8 cellular contexts compared by ENCODE assay signal in genomic region chr18:22169011-22169888, GRCh38. TPM values are rescaled to one million over a fixed set of nuclear protein-coding genes. Genes with fewer than 3 reads are reported as not detected.
A peak's percentile ranks its signal among the peaks of the same experiment; 100 is the strongest.
DNase-seq lines count a peak whose midpoint lies in the region; ATAC-seq and TF ChIP-seq lines count a peak whose summit lies in the region.

Gene GATA6, plus strand, starts transcription at chr18:22169589. Its CDS starts 1,556 bp downstream, at chr18:22171145.

- WGBS in mammary epithelial cell (ENCODE audit: low coverage, missing lambda C conversion rate) = 7% methylated on average over 9 of the region's 87 CpGs
- WGBS in spleen, 5 donors = 1 to 2% (median 1%) methylated on average over 72 to 87 of the region's 87 CpGs

- H3K4me2 ChIP-seq in KMS-11 = peak within 1 kb of the TSS; percentile 91
- H3K4me2 ChIP-seq in mammary epithelial cell (ENCODE audit: insufficient read depth, low read depth, low read length) = peak within 1 kb of the TSS; percentile 100

- H3K27ac ChIP-seq in KMS-11 (peak within 1 kb of the TSS; percentile 18; the same call in 1 of the 2 replicates), SK-N-MC (no peak within 1 kb of the TSS), mammary epithelial cell (ENCODE audit: insufficient read depth, low read depth, low read length) (peak within 1 kb of the TSS; percentile 63), spleen (peak within 1 kb of the TSS; percentile 77 to 93 (median 90))

- H3K36me3 ChIP-seq in KMS-11 (ENCODE audit: insufficient read depth) (no peaks in the 10 kb centered on the region), SK-N-MC (ENCODE audit: insufficient read depth, low read length) (no peaks in the 10 kb centered on the region), mammary epithelial cell (ENCODE audit: insufficient read depth, low read length) (peaks cover 2% of the 10 kb centered on the region), spleen (peaks cover 0 to 21% (median 0%) of the 10 kb centered on the region in 6 donors)

- H2AFZ ChIP-seq in KMS-11 (ENCODE audit: low read depth) (peak within 1 kb of the TSS; percentile 100), mammary epithelial cell (ENCODE audit: low read depth, low read length) (peak within 1 kb of the TSS; percentile 93)

- no peak for ATAC-seq in HG02981 (IDR thresholded peaks at IDR 0.05; ENCODE audit: unreplicated experiment)

- H3K79me2 ChIP-seq in KMS-11 (ENCODE audit: insufficient read depth, low read depth) (no peaks in the 10 kb centered on the region), mammary epithelial cell (ENCODE audit: insufficient read depth, low read length) (peaks cover 12% of the 10 kb centered on the region)

- peaks cover 0 to 2% (median 0%) of the 10 kb centered on the region in 6 donors for H3K9me3 Mint-ChIP-seq in immature natural killer cell

- H3K27ac Mint-ChIP-seq in immature natural killer cell = peak within 1 kb of the TSS in 4 of 6 donors; percentile 40 to 64 (median 50)

- no peaks in the 10 kb centered on the region for H3K36me3 Mint-ChIP-seq in immature natural killer cell

- H3K4me3 ChIP-seq in KMS-11 (IDR thresholded peaks at IDR 0.05; ENCODE audit: insufficient read depth, low read depth, low read length) = no peak within 1 kb of the TSS
- H3K4me3 ChIP-seq in SK-N-MC = peak within 1 kb of the TSS; percentile 70
- peak within 1 kb of the TSS; percentile 67 to 93 (median 83) for H3K4me3 ChIP-seq in mammary epithelial cell (replicated peaks in 1 of 3; ENCODE audit: insufficient read depth in 1 of 3, low read depth in 2 of 3, low read length in 3 of 3)
- peak within 1 kb of the TSS; percentile 44 to 86 (median 64) for H3K4me3 ChIP-seq in spleen

- H3K27me3 ChIP-seq in KMS-11 (ENCODE audit: insufficient read depth, low read depth) (peaks cover 8% of the 10 kb centered on the region; the same call in 1 of the 2 replicates), mammary epithelial cell (ENCODE audit: insufficient read depth, low read length) (peaks cover 41% of the 10 kb centered on the region), spleen (replicated peaks in 1 of 7) (peaks cover 10 to 100% (median 83%) of the 10 kb centered on the region in 7 donors)

- CTCF ChIA-PET in mammary epithelial cell (lab: Charles Lee; ENCODE audit: low non-redundant PET) = no interaction called here

- dilution Hi-C loops in mammary epithelial cell (cut with HindIII; ENCODE audit: low sequenced_read_pairs) = no loop called here

- H3K9ac ChIP-seq in KMS-11 (peak within 1 kb of the TSS; percentile 44; the same call in 1 of the 2 replicates), SK-N-MC (ENCODE audit: insufficient read length) (no peak within 1 kb of the TSS), mammary epithelial cell (ENCODE audit: insufficient read depth, low read length) (peak within 1 kb of the TSS; percentile 91)

- DNase-seq in activated T-cell treated with anti-CD3 and anti-CD28 coated beads for 48 hours (ENCODE audit: low read depth) (peak; percentile 52), activated T-cell treated with anti-CD3 and anti-CD28 coated beads for 4 hours (no peak), SK-N-MC (ENCODE audit: low read depth, low spot score) (no peak), mammary epithelial cell (peak; percentile 85), immature natural killer cell (peak; percentile 43 to 58 (median 51)), spleen (peak; percentile 84)

- TF ChIP-seq POLR2A in spleen (IDR thresholded peaks at IDR 0.05) = peak in 1 of 3 donors; percentile 85

- peak; percentile 53 for TF ChIP-seq CTCF in KMS-11 (conservative IDR thresholded peaks at IDR 0.05; ENCODE audit: low read depth, low read length)
- TF ChIP-seq CTCF in mammary epithelial cell (conservative IDR thresholded peaks at IDR 0.05 in 1 of 2, IDR thresholded peaks at IDR 0.05 in 1 of 2; ENCODE audit: extremely low read depth in 1 of 2, insufficient read depth in 1 of 2, low read depth in 1 of 2, low read length in 2 of 2) = peak; percentile 34 to 69
- peak in 6 of 11 experiments; percentile 14 to 29 (median 24) for TF ChIP-seq CTCF in spleen (IDR thresholded peaks at IDR 0.05 in 8 of 11, conservative IDR thresholded peaks at IDR 0.05 in 3 of 11)

- in situ Hi-C loops in mammary epithelial cell (cut with MboI; ENCODE audit: low sequenced_read_pairs in 2 of 2) = loop anchor here (10.0 kb wide), 2 partner anchors 386 to 396 kb away; no protein-coding TSS in a partner anchor

- no TSS peak for BruUV-seq in mammary epithelial cell (replicated peaks; lab: Mats Ljungman, UMichigan)

- H3K9me3 ChIP-seq in SK-N-MC (ENCODE audit: low read depth, low read length) (no peaks in the 10 kb centered on the region), mammary epithelial cell (replicated peaks; ENCODE audit: insufficient read depth, low read length) (no peaks in the 10 kb centered on the region), spleen (no peaks in the 10 kb centered on the region)

- H3K4me1 ChIP-seq in KMS-11 (ENCODE audit: low read depth, poor library complexity, severe bottlenecking) (peaks cover 5% of the 10 kb centered on the region), mammary epithelial cell (ENCODE audit: insufficient read depth, low read length) (peaks cover 18% of the 10 kb centered on the region), spleen (peaks cover 3 to 65% (median 37%) of the 10 kb centered on the region in 6 donors)

- peaks cover 45 to 66% (median 60%) of the 10 kb centered on the region in 3 donors for H3K27me3 Mint-ChIP-seq in immature natural killer cell (ENCODE audit: low read depth in 3 of 3)

- peak within 1 kb of the TSS; percentile 92 to 98 (median 96) for H3K4me3 Mint-ChIP-seq in immature natural killer cell

- intact Hi-C loops in mammary epithelial cell (cut with micrococcal nuclease) (loop anchor here (1.0 to 2.0 kb wide), 2 partner anchors 172 to 394 kb away; no protein-coding TSS in a partner anchor), spleen (cut with DNase I; ENCODE audit: low total_unique reads) (loop anchor here (10.0 kb wide), 1 partner anchor 144 kb away; no protein-coding TSS in a partner anchor)

- peaks cover 31 to 47% of the 10 kb centered on the region in 2 donors for H3K4me1 Mint-ChIP-seq in immature natural killer cell

- H4K20me1 ChIP-seq in KMS-11 (ENCODE audit: insufficient read depth) (no peaks in the 10 kb centered on the region), mammary epithelial cell (ENCODE audit: insufficient read depth, low read length) (no peaks in the 10 kb centered on the region)

RNA-seq across cellular contexts. Expression of gene GATA6, which starts in this region (rescaled TPM):
- total RNA-seq in mammary epithelial cell = 1 to 10 TPM; 1.0 to 3.6 TPM
- 0.62 TPM for polyA plus RNA-seq in mammary epithelial cell
- not detected for polyA minus RNA-seq in mammary epithelial cell
- polyA plus RNA-seq in immature natural killer cell = under 1 TPM in 1 of 3 donors, not detected in 2; 0.09 TPM
- 10 to 100 TPM; 27.4 to 65.3 (median 42.3) TPM for total RNA-seq in spleen
- polyA plus RNA-seq in spleen = 10 to 100 TPM in 1 of 3 donors, 1 to 10 TPM in 2; 4.2 to 14.8 (median 4.9) TPM

Comparison
In these comparisons a context has a peak if more than half of its experiments do, and no peak if none do; other contexts are left out.
1. RNA of gene GATA6 (total RNA-seq): 27.4 to 65.3 TPM in spleen; 1.0 to 3.6 TPM in mammary epithelial cell; every median in the first group is over 4 times any median in the second.
2. DNase-seq: peak in activated T-cell treated with anti-CD3 and anti-CD28 coated beads for 48 hours (single experiment), mammary epithelial cell (single experiment) and spleen (single experiment); none in activated T-cell treated with anti-CD3 and anti-CD28 coated beads for 4 hours (single experiment) and SK-N-MC (single experiment).
3. Peak in DNase-seq in immature natural killer cell; RNA of the gene not detected or under 1 TPM.
4. Peak in every context shown above with its lines, with median percentiles within 50 percentile points of each other: CTCF ChIP-seq.